Comparison of ENCODE assay signal across 1 cellular context in genomic region chr6:168950500-168951223, GRCh38.
TF ChIP-seq lines count a peak whose summit lies in the region.

No MANE protein-coding gene starts in this region.

TF ChIP-seq in WTC11, 78 proteins besides CTCF, POLR2A, EP300 and RAD21 (continued from another document):
- no peak for TF ChIP-seq CDX4 (CRISPR knock-in tag; IDR thresholded peaks at IDR 0.05; ENCODE audit: borderline replicate concordance)
- no peak for TF ChIP-seq ETV6 (CRISPR knock-in tag; IDR thresholded peaks at IDR 0.05)
- TF ChIP-seq EMX1 (CRISPR knock-in tag; IDR thresholded peaks at IDR 0.05), result no peak
- TF ChIP-seq IRF2 (CRISPR knock-in tag; IDR thresholded peaks at IDR 0.05; ENCODE audit: borderline replicate concordance, low read depth), result no peak
- TF ChIP-seq ZNF121 (CRISPR knock-in tag; IDR thresholded peaks at IDR 0.05), result no peak
- TF ChIP-seq ZNF532 (CRISPR knock-in tag; IDR thresholded peaks at IDR 0.05; ENCODE audit: borderline replicate concordance), result no peak
- TF ChIP-seq HMGXB4 (CRISPR knock-in tag; IDR thresholded peaks at IDR 0.05), result no peak
- TF ChIP-seq ZNF138 (CRISPR knock-in tag; conservative IDR thresholded peaks at IDR 0.05), result no peak
- no peak for TF ChIP-seq SMAD4 (CRISPR knock-in tag; IDR thresholded peaks at IDR 0.05)
- no peak for TF ChIP-seq ZNF219 (CRISPR knock-in tag; IDR thresholded peaks at IDR 0.05; ENCODE audit: borderline replicate concordance)
- TF ChIP-seq AFF4 (CRISPR knock-in tag; IDR thresholded peaks at IDR 0.05; ENCODE audit: borderline replicate concordance), result no peak
- TF ChIP-seq PRDM15 (CRISPR knock-in tag; IDR thresholded peaks at IDR 0.05), result no peak
